16 cellular contexts compared by ENCODE assay signal in the genomic region with DNA sequence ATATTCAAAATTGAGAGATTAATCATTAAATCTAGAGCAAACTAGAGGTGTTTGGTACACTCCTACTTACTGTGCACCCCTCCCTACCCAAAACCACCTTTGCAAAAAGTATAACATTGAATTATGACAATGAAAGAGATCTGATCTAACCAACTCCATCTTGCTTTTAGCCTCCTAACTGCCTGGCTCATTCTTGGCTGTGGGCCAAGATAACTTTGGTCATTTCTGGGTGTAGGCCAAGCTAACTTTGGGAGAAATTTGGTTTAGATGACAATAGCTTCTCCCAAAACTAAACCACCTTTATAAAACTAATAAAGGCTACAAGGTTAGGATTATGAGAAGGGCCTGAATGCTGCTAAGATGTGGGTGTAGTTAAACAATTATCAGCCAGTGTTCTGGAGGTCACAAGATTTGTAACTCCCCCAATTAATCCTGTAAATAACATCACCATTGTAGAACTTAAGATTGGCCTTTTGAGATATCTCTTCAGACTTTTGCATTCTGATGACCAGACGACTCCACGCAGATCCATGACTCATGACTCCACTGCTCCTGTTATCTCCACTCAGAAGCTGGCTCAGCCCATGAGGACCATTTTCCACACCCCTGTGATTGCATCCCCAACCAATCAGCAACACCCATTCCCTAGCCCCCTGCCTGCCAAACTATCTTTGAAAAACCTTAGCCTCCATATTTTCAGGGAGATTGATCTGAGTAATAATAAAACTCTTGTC.
DNase-seq lines count a peak whose midpoint lies in the region; ATAC-seq, FAIRE-seq and TF ChIP-seq lines count a peak whose summit lies in the region.
"Had no signal": no experiment of that assay in that cellular context is flagged by ENCODE, and none has a peak within 500 bp of the region (broad histone marks: within the 10 kb centered on the region; RNA-seq: fewer than 3 reads in every experiment).

No MANE protein-coding gene starts in this region.

- H3K27me3 Mint-ChIP-seq in HFFc6 (ENCODE audit: insufficient read depth) = no peaks in the 10 kb centered on the region; the same call in none of the 2 replicates

- peaks cover 12% of the 10 kb centered on the region for H3K36me3 Mint-ChIP-seq in HFFc6 (ENCODE audit: low read depth)
- H3K36me3 Mint-ChIP-seq: CD14-positive monocyte had no signal

- no peak for DNase-seq in D721Med (ENCODE audit: insufficient read length, low spot score)
- peak; percentile 20 for DNase-seq in HFFc6
- DNase-seq in astrocyte of the hippocampus (ENCODE audit: low read depth, low spot score) = peak; percentile 75
- DNase-seq in fibroblast of mammary gland (ENCODE audit: low read depth) = peak; percentile 68
- no peak for DNase-seq in stimulated activated CD4-positive, alpha-beta T cell treated with anti-CD3 and anti-CD28 coated beads, Interleukin-2, amount 100 ng/mL, for 24 hours
- DNase-seq in SW 1271 (lab: John Stamatoyannopoulos, UW) = no peak
- DNase-seq: AML-193, DMS153, HCEC 1CT, MG63, NCI-H1092, NCI-H510A treated with DMSO at 0.1 percent for 48 hours, NCI-H82 had no signal

- H3K4me1 Mint-ChIP-seq in HFFc6 (ENCODE audit: low read depth) = peaks cover 32% of the 10 kb centered on the region

- no peak overlapping the region for H3K4me3 Mint-ChIP-seq in HFFc6
- H3K4me3 Mint-ChIP-seq: CD14-positive monocyte had no signal

- no peak for TF ChIP-seq CTCF in D721Med (IDR thresholded peaks at IDR 0.05; ENCODE audit: insufficient read depth, missing control alignments)
- TF ChIP-seq CTCF in HFFc6 (IDR thresholded peaks at IDR 0.05) = no peak
- no peak for TF ChIP-seq CTCF in fibroblast of mammary gland (conservative IDR thresholded peaks at IDR 0.05; ENCODE audit: control insufficient read depth, insufficient read depth, low read depth, low read length)

- no peak overlapping the region for H3K4me3 ChIP-seq in fibroblast of mammary gland (ENCODE audit: control insufficient read depth, low read depth, low read length)
- H3K4me3 ChIP-seq: MG63 had no signal

- no peak overlapping the region for H3K27ac Mint-ChIP-seq in HFFc6
- H3K27ac Mint-ChIP-seq: CD14-positive monocyte had no signal

- ATAC-seq in GM21529 (IDR thresholded peaks at IDR 0.05; ENCODE audit: unreplicated experiment) (no peak), HG03571 (IDR thresholded peaks at IDR 0.05; ENCODE audit: unreplicated experiment) (no peak)

- peak; percentile 92 for FAIRE-seq in D721Med (lab: Jason Lieb, UNC)

- peaks cover 20% of the 10 kb centered on the region for H3K9me3 Mint-ChIP-seq in HFFc6

Comparison
In these comparisons a context has a peak if more than half of its experiments do, and no peak if none do; other contexts are left out.
1. DNase-seq: peak in HFFc6 (single experiment), astrocyte of the hippocampus (single experiment) and fibroblast of mammary gland (single experiment); none in D721Med (single experiment), stimulated activated CD4-positive, alpha-beta T cell treated with anti-CD3 and anti-CD28 coated beads, Interleukin-2, amount 100 ng/mL, for 24 hours (0 of 2) and SW 1271 (0 of 2).